Comparison of ENCODE assay signal across 15 cellular contexts in genomic region chr3:184635774-184636173, GRCh38.
DNase-seq lines count a peak whose midpoint lies in the region; ATAC-seq and TF ChIP-seq lines count a peak whose summit lies in the region.
"Had no signal": no experiment of that assay in that cellular context is flagged by ENCODE, and none has a peak within 500 bp of the region (broad histone marks: within the 10 kb centered on the region; RNA-seq: fewer than 3 reads in every experiment).

No MANE protein-coding gene starts in this region.

- H3K27ac Mint-ChIP-seq in activated CD8-positive, alpha-beta T cell treated with anti-CD3 and anti-CD28 coated beads, Interleukin-2, amount 10 ng/mL, durations not matched to agents 7 days and 5 days = peak overlapping the region; percentile 25
- no peak overlapping the region for H3K27ac Mint-ChIP-seq in activated CD8-positive, alpha-beta T cell treated with anti-CD3 and anti-CD28 coated beads for 36 hours
- peak overlapping the region; percentile 47 for H3K27ac Mint-ChIP-seq in dendritic cell treated with granulocyte-macrophage colony-stimulating factor and Interleukin-4, amounts not matched to agents 40 ng/mL and 50 ng/mL, for 4 days
- H3K27ac Mint-ChIP-seq: CD4-positive, alpha-beta T cell had no signal

- H3K27ac ChIP-seq in SK-N-SH (ENCODE audit: low read depth in 2 of 2, low read length in 1 of 2) (no peak overlapping the region), neuronal stem cell (replicated peaks; ENCODE audit: low read length) (peak overlapping the region; percentile 11)
- H3K27ac ChIP-seq: heart left ventricle, right atrium auricular region, upper lobe of left lung had no signal

- H3K18ac ChIP-seq in neuronal stem cell (ENCODE audit: low read length) = peak overlapping the region; percentile 97

- H3K4me1 ChIP-seq in SK-N-SH (ENCODE audit: control insufficient read depth in 1 of 2, insufficient read depth in 2 of 2, low read depth in 1 of 2, low read length in 1 of 2) (peaks cover 0 to 25% of the 10 kb centered on the region in 2 experiments; a peak in 2 of 4 replicates), neuronal stem cell (ENCODE audit: control insufficient read depth in 2 of 2, insufficient read depth in 1 of 2, low read depth in 1 of 2, low read length in 2 of 2) (peaks cover 29 to 32% of the 10 kb centered on the region in 2 donors)

- no peaks in the 10 kb centered on the region for H3K9me3 Mint-ChIP-seq in activated CD8-positive, alpha-beta T cell treated with anti-CD3 and anti-CD28 coated beads, Interleukin-2, amount 10 ng/mL, durations not matched to agents 7 days and 5 days (ENCODE audit: insufficient read depth)
- no peaks in the 10 kb centered on the region for H3K9me3 Mint-ChIP-seq in activated CD8-positive, alpha-beta T cell treated with anti-CD3 and anti-CD28 coated beads for 36 hours
- no peaks in the 10 kb centered on the region for H3K9me3 Mint-ChIP-seq in dendritic cell treated with granulocyte-macrophage colony-stimulating factor and Interleukin-4, amounts not matched to agents 40 ng/mL and 50 ng/mL, for 4 days
- H3K9me3 Mint-ChIP-seq: CD4-positive, alpha-beta T cell had no signal

- H3K4me1 Mint-ChIP-seq in activated CD8-positive, alpha-beta T cell treated with anti-CD3 and anti-CD28 coated beads, Interleukin-2, amount 10 ng/mL, durations not matched to agents 7 days and 5 days (ENCODE audit: low read depth) = peaks cover 5% of the 10 kb centered on the region
- peaks cover 3% of the 10 kb centered on the region for H3K4me1 Mint-ChIP-seq in activated CD8-positive, alpha-beta T cell treated with anti-CD3 and anti-CD28 coated beads for 36 hours (ENCODE audit: low read depth)
- H3K4me1 Mint-ChIP-seq in dendritic cell treated with granulocyte-macrophage colony-stimulating factor and Interleukin-4, amounts not matched to agents 40 ng/mL and 50 ng/mL, for 4 days (ENCODE audit: low read depth) = peaks cover 29% of the 10 kb centered on the region

- no peaks in the 10 kb centered on the region for H3K9me2 ChIP-seq in SK-N-SH

- WGBS in SK-N-SH (ENCODE audit: low lambda C conversion rate) = 93% methylated on average over 9 of the region's 13 CpGs
- WGBS in neuronal stem cell (ENCODE audit: extremely low coverage in 2 of 2, insufficient read length in 2 of 2, insufficient replicate concordance in 1 of 2), 2 donors = no CpG with 5 or more reads among the region's 13 CpGs

- H3K9ac ChIP-seq in SK-N-SH = no peak overlapping the region
- peak overlapping the region; percentile 83 for H3K9ac ChIP-seq in neuronal stem cell (ENCODE audit: low read depth, low read length, poor library complexity)

- no peaks in the 10 kb centered on the region for H3K79me2 ChIP-seq in SK-N-SH (ENCODE audit: insufficient read depth)

- H3K36me3 Mint-ChIP-seq in activated CD8-positive, alpha-beta T cell treated with anti-CD3 and anti-CD28 coated beads, Interleukin-2, amount 10 ng/mL, durations not matched to agents 7 days and 5 days (ENCODE audit: low read depth) = no peaks in the 10 kb centered on the region
- no peaks in the 10 kb centered on the region for H3K36me3 Mint-ChIP-seq in activated CD8-positive, alpha-beta T cell treated with anti-CD3 and anti-CD28 coated beads for 36 hours (ENCODE audit: low read depth)
- no peaks in the 10 kb centered on the region for H3K36me3 Mint-ChIP-seq in dendritic cell treated with granulocyte-macrophage colony-stimulating factor and Interleukin-4, amounts not matched to agents 40 ng/mL and 50 ng/mL, for 4 days (ENCODE audit: low read depth)

- H2AK5ac ChIP-seq in neuronal stem cell (ENCODE audit: low read depth, low read length) = peak overlapping the region; percentile 94

- peaks cover 4% of the 10 kb centered on the region for H3K27me3 Mint-ChIP-seq in activated CD8-positive, alpha-beta T cell treated with anti-CD3 and anti-CD28 coated beads, Interleukin-2, amount 10 ng/mL, durations not matched to agents 7 days and 5 days (ENCODE audit: low read depth)
- no peaks in the 10 kb centered on the region for H3K27me3 Mint-ChIP-seq in activated CD8-positive, alpha-beta T cell treated with anti-CD3 and anti-CD28 coated beads for 36 hours
- peaks cover 16% of the 10 kb centered on the region for H3K27me3 Mint-ChIP-seq in dendritic cell treated with granulocyte-macrophage colony-stimulating factor and Interleukin-4, amounts not matched to agents 40 ng/mL and 50 ng/mL, for 4 days
- H3K27me3 Mint-ChIP-seq: CD4-positive, alpha-beta T cell had no signal

- H3K4me3 ChIP-seq in SK-N-SH (ENCODE audit: low read depth in 2 of 2, low read length in 1 of 2) = no peak overlapping the region
- no peak overlapping the region for H3K4me3 ChIP-seq in neuronal stem cell (ENCODE audit: low read length in 2 of 2)
- H3K4me3 ChIP-seq: heart left ventricle, right atrium auricular region, upper lobe of left lung had no signal

- no peak for TF ChIP-seq CTCF in activated CD8-positive, alpha-beta T cell treated with anti-CD3 and anti-CD28 coated beads for 36 hours (IDR thresholded peaks at IDR 0.05)
- TF ChIP-seq CTCF in SK-N-SH (IDR thresholded peaks at IDR 0.05) = no peak

- no peaks in the 10 kb centered on the region for H3F3A ChIP-seq in SK-N-SH (replicated peaks; ENCODE audit: insufficient read depth)

- H2AFZ ChIP-seq in SK-N-SH (ENCODE audit: low read depth) (no peak overlapping the region), neuronal stem cell (ENCODE audit: low read length) (peak overlapping the region; percentile 83)

- no peak for TF ChIP-seq EP300 in SK-N-SH (IDR thresholded peaks at IDR 0.05; ENCODE audit: borderline replicate concordance in 1 of 2, low read depth in 1 of 2, low read length in 1 of 2)

- H2BK5ac ChIP-seq in neuronal stem cell (ENCODE audit: low read length) = peak overlapping the region; percentile 56

- H3K36me3 ChIP-seq in SK-N-SH (replicated peaks in 1 of 2; ENCODE audit: control insufficient read depth in 1 of 2, insufficient read depth in 2 of 2, low read length in 1 of 2) (no peaks in the 10 kb centered on the region), neuronal stem cell (replicated peaks in 1 of 2; ENCODE audit: control insufficient read depth in 2 of 2, insufficient read depth in 2 of 2, low read length in 2 of 2) (no peaks in the 10 kb centered on the region)
- H3K36me3 ChIP-seq: heart left ventricle, right atrium auricular region, upper lobe of left lung had no signal

- peak overlapping the region; percentile 79 for H3K14ac ChIP-seq in neuronal stem cell (ENCODE audit: low read length)

- H3K4me3 Mint-ChIP-seq in activated CD8-positive, alpha-beta T cell treated with anti-CD3 and anti-CD28 coated beads, Interleukin-2, amount 10 ng/mL, durations not matched to agents 7 days and 5 days = no peak overlapping the region
- no peak overlapping the region for H3K4me3 Mint-ChIP-seq in activated CD8-positive, alpha-beta T cell treated with anti-CD3 and anti-CD28 coated beads for 36 hours
- no peak overlapping the region for H3K4me3 Mint-ChIP-seq in dendritic cell treated with granulocyte-macrophage colony-stimulating factor and Interleukin-4, amounts not matched to agents 40 ng/mL and 50 ng/mL, for 4 days
- H3K4me3 Mint-ChIP-seq: CD4-positive, alpha-beta T cell had no signal

- H4K8ac ChIP-seq in neuronal stem cell (ENCODE audit: low read depth, low read length) = peak overlapping the region; percentile 97

- POLR2A ChIA-PET in activated CD8-positive, alpha-beta T cell treated with anti-CD3 and anti-CD28 coated beads, Interleukin-2, amount 10 ng/mL, durations not matched to agents 7 days and 5 days (lab: Charles Lee) = no interaction called here
- POLR2A ChIA-PET in activated CD8-positive, alpha-beta T cell treated with anti-CD3 and anti-CD28 coated beads for 36 hours (lab: Charles Lee) = no interaction called here
- POLR2A ChIA-PET in SK-N-SH (lab: Yijun Ruan, JAX) = no interaction called here

- TF ChIP-seq RAD21 in SK-N-SH (IDR thresholded peaks at IDR 0.05; ENCODE audit: low read length) = no peak

- H3K9me3 ChIP-seq in SK-N-SH = no peaks in the 10 kb centered on the region
- no peaks in the 10 kb centered on the region for H3K9me3 ChIP-seq in neuronal stem cell (replicated peaks in 1 of 2; ENCODE audit: control insufficient read depth in 2 of 2, insufficient read depth in 1 of 2, low read depth in 1 of 2, low read length in 2 of 2)
- H3K9me3 ChIP-seq: heart left ventricle, right atrium auricular region, upper lobe of left lung had no signal

- peak overlapping the region; percentile 100 for H2BK12ac ChIP-seq in neuronal stem cell (ENCODE audit: low read length)

- peak overlapping the region; percentile 66 for H3K23ac ChIP-seq in neuronal stem cell (ENCODE audit: low read depth, low read length, poor library complexity)

- H4K20me1 ChIP-seq in SK-N-SH (ENCODE audit: insufficient read depth) = no peaks in the 10 kb centered on the region

- H3K27me3 ChIP-seq in SK-N-SH (ENCODE audit: insufficient read depth) (no peaks in the 10 kb centered on the region), neuronal stem cell (ENCODE audit: control insufficient read depth in 3 of 3, insufficient read depth in 3 of 3, low read depth in 1 of 3, low read length in 3 of 3) (no peaks in the 10 kb centered on the region)
- H3K27me3 ChIP-seq: heart left ventricle, right atrium auricular region, upper lobe of left lung had no signal

- peak overlapping the region; percentile 90 for H2BK15ac ChIP-seq in neuronal stem cell (ENCODE audit: low read length)

- intact Hi-C loops in activated CD8-positive, alpha-beta T cell treated with anti-CD3 and anti-CD28 coated beads for 36 hours (cut with micrococcal nuclease) = no loop called here
- intact Hi-C loops in dendritic cell treated with granulocyte-macrophage colony-stimulating factor and Interleukin-4, amounts not matched to agents 40 ng/mL and 50 ng/mL, for 4 days (cut with micrococcal nuclease) = no loop called here

- H3K4ac ChIP-seq in neuronal stem cell (ENCODE audit: low read length) = peak overlapping the region; percentile 99

- ATAC-seq in activated CD8-positive, alpha-beta T cell treated with anti-CD3 and anti-CD28 coated beads, Interleukin-2, amount 10 ng/mL, durations not matched to agents 7 days and 5 days = no peak
- ATAC-seq in activated CD8-positive, alpha-beta T cell treated with anti-CD3 and anti-CD28 coated beads for 36 hours = no peak
- ATAC-seq: PC-3 had no signal

- CTCF ChIA-PET in activated CD8-positive, alpha-beta T cell treated with anti-CD3 and anti-CD28 coated beads, Interleukin-2, amount 10 ng/mL, durations not matched to agents 7 days and 5 days (lab: Charles Lee) = no interaction called here
- CTCF ChIA-PET in activated CD8-positive, alpha-beta T cell treated with anti-CD3 and anti-CD28 coated beads for 36 hours (lab: Charles Lee) = interaction anchor here (1.3 kb wide), 1 partner anchor 75 kb away, joined by 3 read pairs; the partner anchor contains the start of gene EPHB3
- CTCF ChIA-PET in SK-N-SH (lab: Yijun Ruan, JAX) = interaction anchor here (0.6 kb wide), 1 partner anchor 43 kb away, joined by 3 read pairs; no protein-coding TSS in a partner anchor

- peak overlapping the region; percentile 90 for H4K91ac ChIP-seq in neuronal stem cell (ENCODE audit: low read depth, low read length, poor library complexity)

- H3K79me1 ChIP-seq in neuronal stem cell (ENCODE audit: low read depth, low read length) = no peaks in the 10 kb centered on the region

- H3K4me2 ChIP-seq in SK-N-SH (no peak overlapping the region), neuronal stem cell (ENCODE audit: insufficient read depth, low read length, poor library complexity, severe bottlenecking) (no peak overlapping the region)

- DNase-seq in activated CD8-positive, alpha-beta T cell treated with anti-CD3 and anti-CD28 coated beads, Interleukin-2, amount 10 ng/mL, durations not matched to agents 7 days and 5 days = no peak
- DNase-seq in activated CD8-positive, alpha-beta T cell treated with anti-CD3 and anti-CD28 coated beads for 36 hours = no peak
- DNase-seq in SK-N-SH (peak; percentile 43), neuronal stem cell (ENCODE audit: low spot score) (no peak), superior temporal gyrus (ENCODE audit: extremely low spot score) (no peak), NCI-H526 (lab: John Stamatoyannopoulos, UW) (no peak)
- DNase-seq in stimulated activated naive CD4-positive, alpha-beta T cell treated with Interleukin-2 at 50 U/mL for 16 hours (lab: John Stamatoyannopoulos, UW) = no peak
- DNase-seq: activated CD4-positive, alpha-beta T cell treated with anti-CD3 and anti-CD28 coated beads, Interleukin-2, amount 50 U/mL, for 4 hours; CD4-positive, alpha-beta T cell; mammary epithelial cell had no signal

- peak overlapping the region; percentile 88 for H2BK120ac ChIP-seq in neuronal stem cell (ENCODE audit: low read depth, low read length)
